ENCODE assay signal across 12 cellular contexts in genomic region chr14:29925736-29926135, GRCh38. TPM values are rescaled to one million over a fixed set of nuclear protein-coding genes. Genes with fewer than 3 reads are reported as not detected.
DNase-seq lines count a peak whose midpoint lies in the region; ATAC-seq, FAIRE-seq and TF ChIP-seq lines count a peak whose summit lies in the region.
"Had no signal": no experiment of that assay in that cellular context is flagged by ENCODE, and none has a peak within 500 bp of the region (broad histone marks: within the 10 kb centered on the region; RNA-seq: fewer than 3 reads in every experiment).

No MANE protein-coding gene starts in this region.

- H3K36me3 ChIP-seq in breast epithelium = no peaks in the 10 kb centered on the region
- no peaks in the 10 kb centered on the region for H3K36me3 ChIP-seq in mesenchymal stem cell (ENCODE audit: control insufficient read depth in 1 of 2, insufficient read depth in 2 of 2, low read depth in 1 of 2, low read length in 2 of 2)

- no peak overlapping the region for H2BK5ac ChIP-seq in mesenchymal stem cell (ENCODE audit: low read depth, low read length, poor library complexity, severe bottlenecking)

- peaks cover 11% of the 10 kb centered on the region for H3K79me1 ChIP-seq in mesenchymal stem cell (replicated peaks; ENCODE audit: low read length, poor library complexity, severe bottlenecking)

- CTCF ChIA-PET in A549 (lab: Yijun Ruan, JAX) = interaction anchor here (0.6 kb wide), 1 partner anchor 266 kb away, joined by 3 read pairs; no protein-coding TSS in a partner anchor

- H3K27me3 ChIP-seq in breast epithelium (no peaks in the 10 kb centered on the region), mesenchymal stem cell (ENCODE audit: control insufficient read depth in 1 of 2, insufficient read depth in 1 of 2, low read length in 2 of 2) (no peaks in the 10 kb centered on the region)

- no peak overlapping the region for H2AFZ ChIP-seq in mesenchymal stem cell (ENCODE audit: low read depth, low read length)

- H2BK15ac ChIP-seq in mesenchymal stem cell (ENCODE audit: low read depth, poor library complexity, severe bottlenecking) = no peak overlapping the region

- no peak for DNase-seq in A549 (ENCODE audit: low read depth in 1 of 2, low spot score in 1 of 2)
- DNase-seq in HTR-8/SVneo (ENCODE audit: insufficient read length, low spot score) = no peak
- DNase-seq in breast epithelium (ENCODE audit: low spot score in 2 of 2) = no peak
- no peak for DNase-seq in mesenchymal stem cell
- no peak for DNase-seq in NCI-H2107 (lab: John Stamatoyannopoulos, UW)
- DNase-seq in NCI-H2227 treated with DMSO at 0.1 percent for 48 hours (lab: John Stamatoyannopoulos, UW) = no peak
- DNase-seq in HUDEP-2 (lab: John Stamatoyannopoulos, UW; ENCODE audit: unreplicated experiment in 76 of 76) = no peak
- DNase-seq in lower leg skin (ENCODE audit: low spot score in 2 of 2) = no peak
- DNase-seq: activated T-cell treated with anti-CD3 and anti-CD28 coated beads, Interleukin-2, amount 50 U/mL, for 72 hours; Kasumi-1; NCI-H524 treated with DMSO at 0.1 percent for 48 hours had no signal

- H3K14ac ChIP-seq in mesenchymal stem cell (ENCODE audit: low read length in 2 of 2) = no peak overlapping the region

- no peak for TF ChIP-seq RAD21 in A549 (conservative IDR thresholded peaks at IDR 0.05 in 1 of 2, IDR thresholded peaks at IDR 0.05 in 1 of 2)

- TF ChIP-seq POLR2A in A549 (IDR thresholded peaks at IDR 0.05; ENCODE audit: low read length) = no peak
- no peak for TF ChIP-seq POLR2A in breast epithelium (IDR thresholded peaks at IDR 0.05)
- TF ChIP-seq POLR2A in lower leg skin (IDR thresholded peaks at IDR 0.05) = no peak

- H3K4ac ChIP-seq in mesenchymal stem cell (ENCODE audit: low read depth in 1 of 2, low read length in 2 of 2) = no peak overlapping the region

- peaks cover 17% of the 10 kb centered on the region; the same call in 2 of the 3 replicates for H3K4me1 ChIP-seq in A549
- peaks cover 0 to 8% of the 10 kb centered on the region in 2 donors for H3K4me1 ChIP-seq in breast epithelium
- peaks cover 11% of the 10 kb centered on the region for H3K4me1 ChIP-seq in mesenchymal stem cell (ENCODE audit: control insufficient read depth, insufficient read depth, low read depth, low read length)

- H2BK12ac ChIP-seq in mesenchymal stem cell (ENCODE audit: low read length in 2 of 2) = no peak overlapping the region

- peak overlapping the region; percentile 99 for H3K4me2 ChIP-seq in A549
- peak overlapping the region; percentile 99 for H3K4me2 ChIP-seq in mesenchymal stem cell (ENCODE audit: low read length, poor library complexity, severe bottlenecking)

- H3K27ac ChIP-seq in A549 = no peak overlapping the region
- H3K27ac ChIP-seq in breast epithelium = no peak overlapping the region
- H3K27ac ChIP-seq in mesenchymal stem cell (ENCODE audit: low read length, poor library complexity, severe bottlenecking) = no peak overlapping the region

- H2AK5ac ChIP-seq in mesenchymal stem cell (ENCODE audit: low read length, severe bottlenecking) = no peak overlapping the region

- intact Hi-C loops in breast epithelium (cut with DNase I; ENCODE audit: low total_unique reads) (no loop called here), lower leg skin (cut with DNase I; ENCODE audit: low total_unique reads) (no loop called here)

- no peak overlapping the region for H3K23ac ChIP-seq in mesenchymal stem cell (ENCODE audit: low read length in 2 of 2)

- FAIRE-seq in A549 (lab: Jason Lieb, UNC) (no peak), HTR-8/SVneo (lab: Jason Lieb, UNC) (peak; percentile 82)
- FAIRE-seq: G401.6 had no signal

- H4K8ac ChIP-seq in mesenchymal stem cell (ENCODE audit: low read length) = no peak overlapping the region

- 79% methylated on average over 3 of the region's 3 CpGs for WGBS in A549 (ENCODE audit: missing lambda C conversion rate)
- 46% methylated on average over 3 of the region's 3 CpGs for WGBS in mesenchymal stem cell
- WGBS in lower leg skin, 2 donors = 56 to 73% methylated on average over 3 of the region's 3 CpGs

- no peak for TF ChIP-seq EP300 in A549 (IDR thresholded peaks at IDR 0.05)

- peak overlapping the region; percentile 88 for H3K9ac ChIP-seq in mesenchymal stem cell (ENCODE audit: low read length)

- no peak overlapping the region for H4K91ac ChIP-seq in mesenchymal stem cell (ENCODE audit: low read length)

- H3K4me3 ChIP-seq in A549 (no peak overlapping the region), breast epithelium (peak overlapping the region; percentile 60 to 75 (median 75)), mesenchymal stem cell (ENCODE audit: insufficient read depth in 1 of 2, low read depth in 1 of 2, low read length in 2 of 2) (peak overlapping the region in 1 of 2 experiments; percentile 100), lower leg skin (ENCODE audit: low read depth, poor library complexity, severe bottlenecking) (no peak overlapping the region)

- H3K9me3 ChIP-seq in A549 = no peaks in the 10 kb centered on the region
- H3K9me3 ChIP-seq in breast epithelium = no peaks in the 10 kb centered on the region
- no peaks in the 10 kb centered on the region for H3K9me3 ChIP-seq in mesenchymal stem cell (ENCODE audit: control insufficient read depth, low read length)

- H3K18ac ChIP-seq in mesenchymal stem cell (ENCODE audit: low read depth in 1 of 2, low read length in 2 of 2) = no peak overlapping the region

- no peak overlapping the region for H2BK120ac ChIP-seq in mesenchymal stem cell (ENCODE audit: low read depth, low read length)

- TF ChIP-seq CTCF in A549 (IDR thresholded peaks at IDR 0.05) (no peak), breast epithelium (IDR thresholded peaks at IDR 0.05) (no peak), lower leg skin (IDR thresholded peaks at IDR 0.05) (no peak)

- POLR2A ChIA-PET in A549 (lab: Yijun Ruan, JAX) = no interaction called here

- no peak for ATAC-seq in A549
- ATAC-seq: activated T-cell treated with anti-CD3 and anti-CD28 coated beads, Interleukin-2, amount 50 U/mL, for 72 hours had no signal

TF ChIP-seq in A549, 52 proteins besides CTCF, POLR2A, EP300 and RAD21:
- TF ChIP-seq ZSCAN20 (CRISPR knock-in tag; IDR thresholded peaks at IDR 0.05) (no peak), FOXS1 (CRISPR knock-in tag; IDR thresholded peaks at IDR 0.05) (no peak), CBX8 (IDR thresholded peaks at IDR 0.05) (no peak), ZNF302 (CRISPR knock-in tag; IDR thresholded peaks at IDR 0.05) (no peak), CBX2 (IDR thresholded peaks at IDR 0.05; ENCODE audit: borderline replicate concordance, low read depth) (no peak), GATA3 (IDR thresholded peaks at IDR 0.05; ENCODE audit: borderline replicate concordance) (no peak), TFCP2L1 (CRISPR knock-in tag; IDR thresholded peaks at IDR 0.05) (no peak), HDAC2 (IDR thresholded peaks at IDR 0.05) (no peak), RCOR1 (IDR thresholded peaks at IDR 0.05; ENCODE audit: low read depth, low read length) (no peak), EHF (CRISPR knock-in tag; IDR thresholded peaks at IDR 0.05) (no peak), HEYL (CRISPR knock-in tag; IDR thresholded peaks at IDR 0.05) (no peak), HOXB13 (CRISPR knock-in tag; IDR thresholded peaks at IDR 0.05; ENCODE audit: low read depth) (no peak), BHLHE40 (IDR thresholded peaks at IDR 0.05; ENCODE audit: low read depth, low read length) (no peak), MYC (IDR thresholded peaks at IDR 0.05; ENCODE audit: borderline replicate concordance, low read length) (no peak), NPAS2 (CRISPR knock-in tag; IDR thresholded peaks at IDR 0.05; ENCODE audit: borderline replicate concordance) (no peak)

RNA-seq across cellular contexts. Expression of gene PRKD1, which starts 1.9 kb away (rescaled TPM):
- polyA plus RNA-seq in A549 (2011; rRNA removed) (7.6 and 7.8 TPM in 2 replicates), A549 (2017; fragmentation: RNase III; extraction: RNeasy Plus Mini Kit Qiagen cat#74134 plus additional on column Dnase treatment) (2.9 to 3.5 TPM (median 3.0 TPM) in 3 replicates)
- 1.8 and 2.1 TPM in 2 replicates for polyA plus RNA-seq in A549 (2012; cell fraction: cytosol; rRNA removed)
- polyA plus RNA-seq in A549 (2012; cell fraction: nucleus; rRNA removed) = 1.9 and 2.5 TPM in 2 replicates
- polyA minus RNA-seq in A549 (2011; rRNA and poly(A)+ RNA removed) = 15.5 and 19.8 TPM in 2 replicates
- total RNA-seq in breast epithelium (10 to 100 TPM; 14.1 to 26.1 (median 22.7) TPM), lower leg skin (1 to 10 TPM; 1.2 to 6.7 (median 2.3) TPM)
- polyA plus RNA-seq in mesenchymal stem cell (2013, experiment 1 of 2) = 6.5 TPM
- 6.3 TPM for polyA plus RNA-seq in mesenchymal stem cell (2013, experiment 2 of 2)
- total RNA-seq: activated T-cell treated with anti-CD3 and anti-CD28 coated beads, Interleukin-2, amount 50 U/mL, for 72 hours had no signal

Comparison
In these comparisons a context has a peak if more than half of its experiments do, and no peak if none do; other contexts are left out.
1. H3K4me3 ChIP-seq: peak in breast epithelium (3 of 3); none in A549 (single experiment) and lower leg skin (single experiment).